ENCODE assay signal across 1 cellular context in genomic region chr17:73798111-73798748, GRCh38.
TF ChIP-seq lines count a peak whose summit lies in the region.

No MANE protein-coding gene starts in this region.

TF ChIP-seq in HepG2, 621 proteins besides CTCF, POLR2A, EP300 and RAD21 (continued from another document and continues in another):
- TF ChIP-seq, protein P1, sequence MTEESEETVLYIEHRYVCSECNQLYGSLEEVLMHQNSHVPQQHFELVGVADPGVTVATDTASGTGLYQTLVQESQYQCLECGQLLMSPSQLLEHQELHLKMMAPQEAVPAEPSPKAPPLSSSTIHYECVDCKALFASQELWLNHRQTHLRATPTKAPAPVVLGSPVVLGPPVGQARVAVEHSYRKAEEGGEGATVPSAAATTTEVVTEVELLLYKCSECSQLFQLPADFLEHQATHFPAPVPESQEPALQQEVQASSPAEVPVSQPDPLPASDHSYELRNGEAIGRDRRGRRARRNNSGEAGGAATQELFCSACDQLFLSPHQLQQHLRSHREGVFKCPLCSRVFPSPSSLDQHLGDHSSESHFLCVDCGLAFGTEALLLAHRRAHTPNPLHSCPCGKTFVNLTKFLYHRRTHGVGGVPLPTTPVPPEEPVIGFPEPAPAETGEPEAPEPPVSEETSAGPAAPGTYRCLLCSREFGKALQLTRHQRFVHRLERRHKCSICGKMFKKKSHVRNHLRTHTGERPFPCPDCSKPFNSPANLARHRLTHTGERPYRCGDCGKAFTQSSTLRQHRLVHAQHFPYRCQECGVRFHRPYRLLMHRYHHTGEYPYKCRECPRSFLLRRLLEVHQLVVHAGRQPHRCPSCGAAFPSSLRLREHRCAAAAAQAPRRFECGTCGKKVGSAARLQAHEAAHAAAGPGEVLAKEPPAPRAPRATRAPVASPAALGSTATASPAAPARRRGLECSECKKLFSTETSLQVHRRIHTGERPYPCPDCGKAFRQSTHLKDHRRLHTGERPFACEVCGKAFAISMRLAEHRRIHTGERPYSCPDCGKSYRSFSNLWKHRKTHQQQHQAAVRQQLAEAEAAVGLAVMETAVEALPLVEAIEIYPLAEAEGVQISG (CRISPR knock-in tag; IDR thresholded peaks at IDR 0.05): peak; percentile 79
- TF ChIP-seq SKI (IDR thresholded peaks at IDR 0.05; ENCODE audit: partially characterized antibody) (peak; percentile 73), HNF4A (CRISPR knock-in tag; IDR thresholded peaks at IDR 0.05) (peak; percentile 100), PITX1 (CRISPR knock-in tag; IDR thresholded peaks at IDR 0.05) (peak; percentile 95), HCFC1 (IDR thresholded peaks at IDR 0.05; ENCODE audit: low read depth, low read length) (no peak), KLF9 (CRISPR knock-in tag; IDR thresholded peaks at IDR 0.05; ENCODE audit: low read depth) (no peak), ZNF549 (CRISPR knock-in tag; IDR thresholded peaks at IDR 0.05) (no peak), THRA (CRISPR knock-in tag; IDR thresholded peaks at IDR 0.05; ENCODE audit: borderline replicate concordance) (peak; percentile 73; the same call in 1 of the 2 replicates), PHB2 (IDR thresholded peaks at IDR 0.05; ENCODE audit: partially characterized antibody) (no peak), ZNF639 (CRISPR knock-in tag; conservative IDR thresholded peaks at IDR 0.05) (no peak; the same call in 1 of the 2 replicates), RORA (CRISPR knock-in tag; IDR thresholded peaks at IDR 0.05) (no peak), ATF1 (CRISPR knock-in tag; IDR thresholded peaks at IDR 0.05) (no peak), ZEB1 (IDR thresholded peaks at IDR 0.05; ENCODE audit: insufficient replicate concordance, low read depth) (peak; percentile 45), ZNF816 (CRISPR knock-in tag; IDR thresholded peaks at IDR 0.05; ENCODE audit: borderline replicate concordance) (peak; percentile 27; the same call in 1 of the 2 replicates), ZKSCAN1 (IDR thresholded peaks at IDR 0.05; ENCODE audit: low read length) (no peak), FLYWCH1 (CRISPR knock-in tag; IDR thresholded peaks at IDR 0.05) (no peak), ZNF773 (CRISPR knock-in tag; IDR thresholded peaks at IDR 0.05; ENCODE audit: borderline replicate concordance) (no peak), ZIK1 (CRISPR knock-in tag; IDR thresholded peaks at IDR 0.05; ENCODE audit: borderline replicate concordance, low read depth) (no peak), ZNF563 (CRISPR knock-in tag; IDR thresholded peaks at IDR 0.05) (peak; percentile 88; the same call in 1 of the 2 replicates), SALL1 (CRISPR knock-in tag; IDR thresholded peaks at IDR 0.05) (peak; percentile 99), ZNF180 (CRISPR knock-in tag; IDR thresholded peaks at IDR 0.05; ENCODE audit: borderline replicate concordance, low read depth) (no peak), SP2 (CRISPR knock-in tag; IDR thresholded peaks at IDR 0.05) (no peak), KLF6 (CRISPR knock-in tag; IDR thresholded peaks at IDR 0.05) (peak; percentile 77; the same call in 1 of the 2 replicates), XBP1 (CRISPR knock-in tag; IDR thresholded peaks at IDR 0.05) (peak; percentile 31; the same call in 1 of the 2 replicates), BHLHE40 (IDR thresholded peaks at IDR 0.05; ENCODE audit: low read length) (peak; percentile 57; the same call in 1 of the 2 replicates), MED8 (CRISPR knock-in tag; IDR thresholded peaks at IDR 0.05; ENCODE audit: insufficient replicate concordance) (peak; percentile 60), ATM (IDR thresholded peaks at IDR 0.05; ENCODE audit: borderline replicate concordance) (no peak), ZBTB44 (CRISPR knock-in tag; IDR thresholded peaks at IDR 0.05) (no peak), ZBTB20 (CRISPR knock-in tag; IDR thresholded peaks at IDR 0.05; ENCODE audit: borderline replicate concordance, low read depth) (peak; percentile 73; the same call in 1 of the 2 replicates), REXO4 (CRISPR knock-in tag; IDR thresholded peaks at IDR 0.05; ENCODE audit: borderline replicate concordance) (no peak), HDAC6 (IDR thresholded peaks at IDR 0.05; ENCODE audit: low read depth, low read length) (no peak), NCOA1 (CRISPR knock-in tag; IDR thresholded peaks at IDR 0.05) (no peak)
- TF ChIP-seq, protein P2, sequence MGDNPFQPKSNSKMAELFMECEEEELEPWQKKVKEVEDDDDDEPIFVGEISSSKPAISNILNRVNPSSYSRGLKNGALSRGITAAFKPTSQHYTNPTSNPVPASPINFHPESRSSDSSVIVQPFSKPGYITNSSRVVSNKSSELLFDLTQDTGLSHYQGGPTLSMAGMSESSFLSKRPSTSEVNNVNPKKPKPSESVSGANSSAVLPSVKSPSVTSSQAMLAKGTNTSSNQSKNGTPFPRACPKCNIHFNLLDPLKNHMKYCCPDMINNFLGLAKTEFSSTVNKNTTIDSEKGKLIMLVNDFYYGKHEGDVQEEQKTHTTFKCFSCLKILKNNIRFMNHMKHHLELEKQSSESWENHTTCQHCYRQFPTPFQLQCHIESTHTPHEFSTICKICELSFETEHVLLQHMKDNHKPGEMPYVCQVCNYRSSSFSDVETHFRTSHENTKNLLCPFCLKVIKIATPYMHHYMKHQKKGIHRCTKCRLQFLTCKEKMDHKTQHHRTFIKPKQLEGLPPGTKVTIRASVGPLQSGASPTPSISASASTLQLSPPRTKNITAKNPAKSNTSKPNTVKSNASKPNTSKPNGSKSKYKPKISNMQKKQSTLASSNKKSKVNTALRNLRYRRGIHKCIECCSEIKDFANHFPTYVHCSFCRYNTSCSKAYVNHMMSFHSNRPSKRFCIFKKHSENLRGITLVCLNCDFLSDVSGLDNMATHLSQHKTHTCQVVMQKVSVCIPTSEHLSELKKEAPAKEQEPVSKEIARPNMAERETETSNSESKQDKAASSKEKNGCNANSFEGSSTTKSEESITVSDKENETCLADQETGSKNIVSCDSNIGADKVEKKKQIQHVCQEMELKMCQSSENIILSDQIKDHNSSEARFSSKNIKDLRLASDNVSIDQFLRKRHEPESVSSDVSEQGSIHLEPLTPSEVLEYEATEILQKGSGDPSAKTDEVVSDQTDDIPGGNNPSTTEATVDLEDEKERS (CRISPR knock-in tag; IDR thresholded peaks at IDR 0.05): no peak; the same call in 1 of the 2 replicates
- TF ChIP-seq, protein P3, sequence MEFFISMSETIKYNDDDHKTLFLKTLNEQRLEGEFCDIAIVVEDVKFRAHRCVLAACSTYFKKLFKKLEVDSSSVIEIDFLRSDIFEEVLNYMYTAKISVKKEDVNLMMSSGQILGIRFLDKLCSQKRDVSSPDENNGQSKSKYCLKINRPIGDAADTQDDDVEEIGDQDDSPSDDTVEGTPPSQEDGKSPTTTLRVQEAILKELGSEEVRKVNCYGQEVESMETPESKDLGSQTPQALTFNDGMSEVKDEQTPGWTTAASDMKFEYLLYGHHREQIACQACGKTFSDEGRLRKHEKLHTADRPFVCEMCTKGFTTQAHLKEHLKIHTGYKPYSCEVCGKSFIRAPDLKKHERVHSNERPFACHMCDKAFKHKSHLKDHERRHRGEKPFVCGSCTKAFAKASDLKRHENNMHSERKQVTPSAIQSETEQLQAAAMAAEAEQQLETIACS (CRISPR knock-in tag; IDR thresholded peaks at IDR 0.05): no peak
- TF ChIP-seq, protein P4, sequence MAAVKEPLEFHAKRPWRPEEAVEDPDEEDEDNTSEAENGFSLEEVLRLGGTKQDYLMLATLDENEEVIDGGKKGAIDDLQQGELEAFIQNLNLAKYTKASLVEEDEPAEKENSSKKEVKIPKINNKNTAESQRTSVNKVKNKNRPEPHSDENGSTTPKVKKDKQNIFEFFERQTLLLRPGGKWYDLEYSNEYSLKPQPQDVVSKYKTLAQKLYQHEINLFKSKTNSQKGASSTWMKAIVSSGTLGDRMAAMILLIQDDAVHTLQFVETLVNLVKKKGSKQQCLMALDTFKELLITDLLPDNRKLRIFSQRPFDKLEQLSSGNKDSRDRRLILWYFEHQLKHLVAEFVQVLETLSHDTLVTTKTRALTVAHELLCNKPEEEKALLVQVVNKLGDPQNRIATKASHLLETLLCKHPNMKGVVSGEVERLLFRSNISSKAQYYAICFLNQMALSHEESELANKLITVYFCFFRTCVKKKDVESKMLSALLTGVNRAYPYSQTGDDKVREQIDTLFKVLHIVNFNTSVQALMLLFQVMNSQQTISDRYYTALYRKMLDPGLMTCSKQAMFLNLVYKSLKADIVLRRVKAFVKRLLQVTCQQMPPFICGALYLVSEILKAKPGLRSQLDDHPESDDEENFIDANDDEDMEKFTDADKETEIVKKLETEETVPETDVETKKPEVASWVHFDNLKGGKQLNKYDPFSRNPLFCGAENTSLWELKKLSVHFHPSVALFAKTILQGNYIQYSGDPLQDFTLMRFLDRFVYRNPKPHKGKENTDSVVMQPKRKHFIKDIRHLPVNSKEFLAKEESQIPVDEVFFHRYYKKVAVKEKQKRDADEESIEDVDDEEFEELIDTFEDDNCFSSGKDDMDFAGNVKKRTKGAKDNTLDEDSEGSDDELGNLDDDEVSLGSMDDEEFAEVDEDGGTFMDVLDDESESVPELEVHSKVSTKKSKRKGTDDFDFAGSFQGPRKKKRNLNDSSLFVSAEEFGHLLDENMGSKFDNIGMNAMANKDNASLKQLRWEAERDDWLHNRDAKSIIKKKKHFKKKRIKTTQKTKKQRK (IDR thresholded peaks at IDR 0.05; ENCODE audit: low read length): 0 out of 2 replicates have a peak, but pooled peaks have one; percentile 7
- TF ChIP-seq, protein P5, sequence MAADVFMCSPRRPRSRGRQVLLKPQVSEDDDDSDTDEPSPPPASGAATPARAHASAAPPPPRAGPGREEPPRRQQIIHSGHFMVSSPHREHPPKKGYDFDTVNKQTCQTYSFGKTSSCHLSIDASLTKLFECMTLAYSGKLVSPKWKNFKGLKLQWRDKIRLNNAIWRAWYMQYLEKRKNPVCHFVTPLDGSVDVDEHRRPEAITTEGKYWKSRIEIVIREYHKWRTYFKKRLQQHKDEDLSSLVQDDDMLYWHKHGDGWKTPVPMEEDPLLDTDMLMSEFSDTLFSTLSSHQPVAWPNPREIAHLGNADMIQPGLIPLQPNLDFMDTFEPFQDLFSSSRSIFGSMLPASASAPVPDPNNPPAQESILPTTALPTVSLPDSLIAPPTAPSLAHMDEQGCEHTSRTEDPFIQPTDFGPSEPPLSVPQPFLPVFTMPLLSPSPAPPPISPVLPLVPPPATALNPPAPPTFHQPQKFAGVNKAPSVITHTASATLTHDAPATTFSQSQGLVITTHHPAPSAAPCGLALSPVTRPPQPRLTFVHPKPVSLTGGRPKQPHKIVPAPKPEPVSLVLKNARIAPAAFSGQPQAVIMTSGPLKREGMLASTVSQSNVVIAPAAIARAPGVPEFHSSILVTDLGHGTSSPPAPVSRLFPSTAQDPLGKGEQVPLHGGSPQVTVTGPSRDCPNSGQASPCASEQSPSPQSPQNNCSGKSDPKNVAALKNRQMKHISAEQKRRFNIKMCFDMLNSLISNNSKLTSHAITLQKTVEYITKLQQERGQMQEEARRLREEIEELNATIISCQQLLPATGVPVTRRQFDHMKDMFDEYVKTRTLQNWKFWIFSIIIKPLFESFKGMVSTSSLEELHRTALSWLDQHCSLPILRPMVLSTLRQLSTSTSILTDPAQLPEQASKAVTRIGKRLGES (CRISPR knock-in tag; IDR thresholded peaks at IDR 0.05; ENCODE audit: borderline replicate concordance): peak; percentile 45; the same call in 1 of the 2 replicates
- TF ChIP-seq, protein P6, sequence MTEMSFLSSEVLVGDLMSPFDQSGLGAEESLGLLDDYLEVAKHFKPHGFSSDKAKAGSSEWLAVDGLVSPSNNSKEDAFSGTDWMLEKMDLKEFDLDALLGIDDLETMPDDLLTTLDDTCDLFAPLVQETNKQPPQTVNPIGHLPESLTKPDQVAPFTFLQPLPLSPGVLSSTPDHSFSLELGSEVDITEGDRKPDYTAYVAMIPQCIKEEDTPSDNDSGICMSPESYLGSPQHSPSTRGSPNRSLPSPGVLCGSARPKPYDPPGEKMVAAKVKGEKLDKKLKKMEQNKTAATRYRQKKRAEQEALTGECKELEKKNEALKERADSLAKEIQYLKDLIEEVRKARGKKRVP (CRISPR knock-in tag; IDR thresholded peaks at IDR 0.05): peak in 1 of 2 experiments; percentile 69; a peak in 2 of 4 replicates
- TF ChIP-seq, protein P7, sequence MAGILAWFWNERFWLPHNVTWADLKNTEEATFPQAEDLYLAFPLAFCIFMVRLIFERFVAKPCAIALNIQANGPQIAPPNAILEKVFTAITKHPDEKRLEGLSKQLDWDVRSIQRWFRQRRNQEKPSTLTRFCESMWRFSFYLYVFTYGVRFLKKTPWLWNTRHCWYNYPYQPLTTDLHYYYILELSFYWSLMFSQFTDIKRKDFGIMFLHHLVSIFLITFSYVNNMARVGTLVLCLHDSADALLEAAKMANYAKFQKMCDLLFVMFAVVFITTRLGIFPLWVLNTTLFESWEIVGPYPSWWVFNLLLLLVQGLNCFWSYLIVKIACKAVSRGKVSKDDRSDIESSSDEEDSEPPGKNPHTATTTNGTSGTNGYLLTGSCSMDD (CRISPR knock-in tag; IDR thresholded peaks at IDR 0.05): no peak
